ENCODE assay signal across 11 cellular contexts in genomic region chr16:24045641-24046040, GRCh38.
DNase-seq lines count a peak whose midpoint lies in the region; ATAC-seq, FAIRE-seq and TF ChIP-seq lines count a peak whose summit lies in the region.
"Had no signal": no experiment of that assay in that cellular context is flagged by ENCODE, and none has a peak within 500 bp of the region (broad histone marks: within the 10 kb centered on the region; RNA-seq: fewer than 3 reads in every experiment).

No MANE protein-coding gene starts in this region.

- 25 to 27% methylated on average over 12 of the region's 12 CpGs for WGBS in heart right ventricle, 2 donors
- WGBS in aorta, 2 donors, result 15 to 16% methylated on average over 12 of the region's 12 CpGs

- DNase-seq in heart right ventricle, result no peak
- no peak for DNase-seq in Right ventricle myocardium inferior (ENCODE audit: missing footprints)
- peak; percentile 70 for DNase-seq in NT2/D1 (ENCODE audit: low read depth, low spot score)
- DNase-seq in endothelial cell (ENCODE audit: low spot score), result peak; percentile 47
- DNase-seq in type B pancreatic cell (ENCODE audit: extremely low spot score, unreplicated experiment), result no peak
- no peak for DNase-seq in RCC 7860 (ENCODE audit: low spot score)
- DNase-seq in upper lobe of right lung, result no peak
- DNase-seq in aorta, result no peak
- DNase-seq: activated T-cell treated with anti-CD3 and anti-CD28 coated beads, Interleukin-2, amount 50 U/mL, for 48 hours; T-helper 2 cell had no signal

- H3K27ac ChIP-seq in heart right ventricle (no peak overlapping the region), upper lobe of right lung (no peak overlapping the region), aorta (ENCODE audit: low read depth in 1 of 2, low read length in 2 of 2) (no peak overlapping the region)

- no peaks in the 10 kb centered on the region for H3K36me3 ChIP-seq in heart right ventricle
- no peaks in the 10 kb centered on the region for H3K36me3 ChIP-seq in NT2/D1 (ENCODE audit: insufficient read depth, insufficient read length, low read length)
- no peaks in the 10 kb centered on the region for H3K36me3 ChIP-seq in upper lobe of right lung
- H3K36me3 ChIP-seq in aorta (ENCODE audit: control insufficient read depth in 1 of 2, insufficient read depth in 2 of 2, low read length in 1 of 2), result no peaks in the 10 kb centered on the region

- no peaks in the 10 kb centered on the region for H3K4me1 ChIP-seq in heart right ventricle
- H3K4me1 ChIP-seq in NT2/D1 (ENCODE audit: insufficient read depth, insufficient read length), result peaks cover 8% of the 10 kb centered on the region
- no peaks in the 10 kb centered on the region for H3K4me1 ChIP-seq in upper lobe of right lung
- H3K4me1 ChIP-seq in aorta (ENCODE audit: control insufficient read depth in 1 of 2, insufficient read depth in 2 of 2, low read length in 2 of 2), result no peaks in the 10 kb centered on the region

- intact Hi-C loops in heart right ventricle (cut with DNase I) (loop anchor here in 6 of 10 donors (2.0 to 10.0 kb wide), 5 partner anchors 207 to 459 kb away; partner anchors contain the start of gene CACNG3 (in 4 of the 6)), Right ventricle myocardium inferior (cut with DNase I) (no loop called here), upper lobe of right lung (cut with DNase I) (loop anchor here (10.0 kb wide), 1 partner anchor 459 kb away; no protein-coding TSS in a partner anchor), aorta (cut with DNase I) (no loop called here)

- ATAC-seq in heart right ventricle (no peak), Right ventricle myocardium inferior (no peak), upper lobe of right lung (no peak), aorta (ENCODE audit: low FRiP score) (no peak)

- H3K9me3 ChIP-seq in heart right ventricle, result no peaks in the 10 kb centered on the region
- H3K9me3 ChIP-seq in NT2/D1 (ENCODE audit: insufficient read depth, low read length), result no peaks in the 10 kb centered on the region
- H3K9me3 ChIP-seq in upper lobe of right lung, result no peaks in the 10 kb centered on the region
- H3K9me3 ChIP-seq in aorta (ENCODE audit: control insufficient read depth, low read length), result no peaks in the 10 kb centered on the region

- H3K4me3 ChIP-seq in heart right ventricle (no peak overlapping the region), NT2/D1 (ENCODE audit: insufficient read length, low read depth) (no peak overlapping the region), upper lobe of right lung (no peak overlapping the region), aorta (ENCODE audit: low read length in 2 of 2) (no peak overlapping the region)

- H3K36me3 Mint-ChIP-seq in endothelial cell (ENCODE audit: low read depth, unreplicated experiment) (no peaks in the 10 kb centered on the region), type B pancreatic cell (no peaks in the 10 kb centered on the region)

- H3K27me3 ChIP-seq in heart right ventricle (peaks cover 0 to 7% (median 0%) of the 10 kb centered on the region in 7 donors), NT2/D1 (ENCODE audit: insufficient read depth, insufficient read length) (no peaks in the 10 kb centered on the region), upper lobe of right lung (no peaks in the 10 kb centered on the region), aorta (ENCODE audit: control insufficient read depth in 1 of 2, insufficient read depth in 2 of 2, low read length in 1 of 2) (no peaks in the 10 kb centered on the region)

- H3K4me1 Mint-ChIP-seq in endothelial cell (ENCODE audit: unreplicated experiment) (peaks cover 4% of the 10 kb centered on the region), type B pancreatic cell (ENCODE audit: unreplicated experiment) (no peaks in the 10 kb centered on the region)

- no peak overlapping the region for H3K4me3 Mint-ChIP-seq in endothelial cell (ENCODE audit: unreplicated experiment)
- H3K4me3 Mint-ChIP-seq in type B pancreatic cell, result no peak overlapping the region

- FAIRE-seq in RCC 7860 (lab: Jason Lieb, UNC), result no peak
- FAIRE-seq: islet of Langerhans had no signal

- no peaks in the 10 kb centered on the region for H3K9me3 Mint-ChIP-seq in endothelial cell (ENCODE audit: unreplicated experiment)
- H3K9me3 Mint-ChIP-seq in type B pancreatic cell, result no peaks in the 10 kb centered on the region

- H3K27me3 Mint-ChIP-seq in endothelial cell (ENCODE audit: unreplicated experiment) (peaks cover 2% of the 10 kb centered on the region), type B pancreatic cell (peaks cover 36% of the 10 kb centered on the region)

- H3K27ac Mint-ChIP-seq in endothelial cell (ENCODE audit: unreplicated experiment) (no peak overlapping the region), type B pancreatic cell (no peak overlapping the region)

- H3K9ac ChIP-seq in NT2/D1 (ENCODE audit: insufficient read length, low read depth), result no peak overlapping the region

- TF ChIP-seq CTCF in heart right ventricle (IDR thresholded peaks at IDR 0.05) (peak in 6 of 9 donors; percentile 23 to 47 (median 36)), endothelial cell (IDR thresholded peaks at IDR 0.05; ENCODE audit: unreplicated experiment) (peak; percentile 38), type B pancreatic cell (conservative IDR thresholded peaks at IDR 0.05) (peak; percentile 70), upper lobe of right lung (IDR thresholded peaks at IDR 0.05) (no peak)

Comparison
In these comparisons a context has a peak if more than half of its experiments do, and no peak if none do; other contexts are left out.
1. intact Hi-C loops: an anchor here in heart right ventricle (2.0 to 10.0 kb wide) and upper lobe of right lung (10.0 kb wide); none called in Right ventricle myocardium inferior and aorta.
2. DNase-seq: peak in NT2/D1 (single experiment) and endothelial cell (single experiment); none in heart right ventricle (0 of 2), Right ventricle myocardium inferior (single experiment), type B pancreatic cell (single experiment), RCC 7860 (single experiment), upper lobe of right lung (single experiment) and aorta (0 of 2).